Comparison of ENCODE assay signal across 23 cellular contexts in genomic region chr16:51524070-51524469, GRCh38.
"Had no signal": no experiment of that assay in that cellular context is flagged by ENCODE, and none has a peak within 500 bp of the region (broad histone marks: within the 10 kb centered on the region; RNA-seq: fewer than 3 reads in every experiment).

No MANE protein-coding gene starts in this region.

- H3K4me3 Mint-ChIP-seq: natural killer cell treated with Interleukin-12 subunit alpha and Interleukin-12 subunit beta and Interleukin-15 and Interleukin-18, amount 100 ng/mL, for 72 hours; stimulated activated effector memory CD8-positive, alpha-beta T cell treated with anti-CD3 and anti-CD28 coated beads, Interleukin-12 subunit alpha, Interleukin-12 subunit beta, amount 100 ng/mL, for 72 hours had no signal

- H3K4me1 Mint-ChIP-seq: stimulated activated effector memory CD8-positive, alpha-beta T cell treated with anti-CD3 and anti-CD28 coated beads, Interleukin-12 subunit alpha, Interleukin-12 subunit beta, amount 100 ng/mL, for 72 hours had no signal

- DNase-seq: dermis blood vessel endothelial cell; effector memory CD4-positive, alpha-beta T cell; foreskin keratinocyte; glutamatergic neuron; heart right ventricle; hippocampal formation; left cardiac atrium; left ventricle myocardium inferior; lower lobe of right lung; occipital lobe; sigmoid colon; stimulated activated CD4-positive, alpha-beta T cell treated with anti-CD3 and anti-CD28 coated beads, Interleukin-2, amount 100 ng/mL, for 24 hours; stimulated activated CD4-positive, alpha-beta T cell treated with anti-CD3 and anti-CD28 coated beads, Interleukin-4, amount 100 ng/mL, for 24 hours; stimulated activated naive CD8-positive, alpha-beta T cell treated with anti-CD3 and anti-CD28 coated beads, Interleukin-15, Interleukin-2, amounts not matched to agents 100 U/mL and 50 U/mL, for 24 hours; testis; upper lobe of left lung had no signal

- H3K4me1 ChIP-seq: esophagus muscularis mucosa, foreskin keratinocyte, gastroesophageal sphincter, heart right ventricle, left ventricle myocardium inferior, lower lobe of right lung, sigmoid colon, testis, tibial nerve, upper lobe of left lung had no signal

- H3K36me3 Mint-ChIP-seq: stimulated activated effector memory CD8-positive, alpha-beta T cell treated with anti-CD3 and anti-CD28 coated beads, Interleukin-12 subunit alpha, Interleukin-12 subunit beta, amount 100 ng/mL, for 72 hours had no signal

- H3K4me3 ChIP-seq: coronary artery, esophagus muscularis mucosa, gastroesophageal sphincter, heart right ventricle, left ventricle myocardium inferior, lower lobe of right lung, ovary, sigmoid colon, testis, tibial nerve, upper lobe of left lung had no signal

- H3K36me3 ChIP-seq: esophagus muscularis mucosa, gastroesophageal sphincter, heart right ventricle, left ventricle myocardium inferior, lower lobe of right lung, ovary, sigmoid colon, tibial nerve, upper lobe of left lung had no signal

- H3K27ac Mint-ChIP-seq: natural killer cell treated with Interleukin-12 subunit alpha and Interleukin-12 subunit beta and Interleukin-15 and Interleukin-18, amount 100 ng/mL, for 72 hours; stimulated activated effector memory CD8-positive, alpha-beta T cell treated with anti-CD3 and anti-CD28 coated beads, Interleukin-12 subunit alpha, Interleukin-12 subunit beta, amount 100 ng/mL, for 72 hours had no signal

- ATAC-seq: gastroesophageal sphincter; heart right ventricle; left cardiac atrium; lower lobe of right lung; natural killer cell treated with Interleukin-12 subunit alpha and Interleukin-12 subunit beta and Interleukin-15 and Interleukin-18, amount 100 ng/mL, for 72 hours; stimulated activated effector memory CD8-positive, alpha-beta T cell treated with anti-CD3 and anti-CD28 coated beads, Interleukin-12 subunit alpha, Interleukin-12 subunit beta, amount 100 ng/mL, for 72 hours; stimulated activated naive CD8-positive, alpha-beta T cell treated with anti-CD3 and anti-CD28 coated beads, Interleukin-15, Interleukin-2, amounts not matched to agents 100 U/mL and 50 U/mL, for 24 hours had no signal

- H3K27me3 Mint-ChIP-seq: natural killer cell treated with Interleukin-12 subunit alpha and Interleukin-12 subunit beta and Interleukin-15 and Interleukin-18, amount 100 ng/mL, for 72 hours had no signal

- H3K27ac ChIP-seq: coronary artery, esophagus muscularis mucosa, foreskin keratinocyte, gastroesophageal sphincter, heart right ventricle, left ventricle myocardium inferior, lower lobe of right lung, ovary, sigmoid colon, testis, tibial nerve, upper lobe of left lung had no signal

- H3K27me3 ChIP-seq: esophagus muscularis mucosa, foreskin keratinocyte, gastroesophageal sphincter, ovary, sigmoid colon, testis, tibial nerve, upper lobe of left lung had no signal

- H3K9me3 ChIP-seq: lower lobe of right lung, ovary, testis had no signal
